In genomic region chr7:84188811-84189405, GRCh38 we compare ENCODE assay signal across 9 cellular contexts. TPM values are rescaled to one million over a fixed set of nuclear protein-coding genes. Genes with fewer than 3 reads are reported as not detected.
DNase-seq lines count a peak whose midpoint lies in the region; ATAC-seq and TF ChIP-seq lines count a peak whose summit lies in the region.
"Had no signal": no experiment of that assay in that cellular context is flagged by ENCODE, and none has a peak within 500 bp of the region (broad histone marks: within the 10 kb centered on the region; RNA-seq: fewer than 3 reads in every experiment).

No MANE protein-coding gene starts in this region.

- no peaks in the 10 kb centered on the region for H3K9me3 Mint-ChIP-seq in neural crest cell

- no peak overlapping the region for H3K4me3 ChIP-seq in choroid plexus epithelial cell (ENCODE audit: low read depth, low read length)
- H3K4me3 ChIP-seq: upper lobe of left lung had no signal

- ATAC-seq in GM18858 (IDR thresholded peaks at IDR 0.05; ENCODE audit: unreplicated experiment) = no peak
- ATAC-seq: activated CD4-positive, CD25-positive, alpha-beta regulatory T cell treated with anti-CD3 and anti-CD28 coated beads, Interleukin-2, amount 50 U/mL, for 24 hours had no signal

- no peaks in the 10 kb centered on the region for H3K27me3 Mint-ChIP-seq in neural crest cell (ENCODE audit: low read depth)

- H3K4me3 Mint-ChIP-seq in neural crest cell = no peak overlapping the region

- no peak overlapping the region for H3K27ac Mint-ChIP-seq in neural crest cell (ENCODE audit: unreplicated experiment)

- H3K36me3 Mint-ChIP-seq in neural crest cell (ENCODE audit: low read depth) = no peaks in the 10 kb centered on the region

- DNase-seq in EL (peak; percentile 33), MV-4-11 (lab: John Stamatoyannopoulos, UW) (peak; percentile 11), choroid plexus epithelial cell (ENCODE audit: low read depth) (peak; percentile 64), neural crest cell (ENCODE audit: low read depth, low spot score) (no peak), NCI-H187 treated with DMSO at 0.1 percent for 48 hours (lab: John Stamatoyannopoulos, UW) (no peak)
- DNase-seq in activated naive CD4-positive, alpha-beta T cell treated with Interleukin-2 at 50 U/mL for 16 hours = no peak
- DNase-seq: upper lobe of left lung had no signal

- peaks cover 23% of the 10 kb centered on the region for H3K4me1 Mint-ChIP-seq in neural crest cell

- peak; percentile 64 for TF ChIP-seq CTCF in choroid plexus epithelial cell (conservative IDR thresholded peaks at IDR 0.05; ENCODE audit: low read depth, low read length)
- peak; percentile 56 for TF ChIP-seq CTCF in neural crest cell (conservative IDR thresholded peaks at IDR 0.05)

RNA-seq across cellular contexts. Expression of gene SEMA3A, which starts 5.7 kb away (rescaled TPM):
- total RNA-seq in neural crest cell = 21.7 and 24.7 TPM in 2 replicates

Comparison
In these comparisons a context has a peak if more than half of its experiments do, and no peak if none do; other contexts are left out.
1. DNase-seq: peak in EL (single experiment), MV-4-11 (single experiment) and choroid plexus epithelial cell (single experiment); none in neural crest cell (single experiment), activated naive CD4-positive, alpha-beta T cell treated with Interleukin-2 at 50 U/mL for 16 hours (single experiment) and NCI-H187 treated with DMSO at 0.1 percent for 48 hours (single experiment).